23 cellular contexts compared by ENCODE assay signal in genomic region chr15:79365765-79366164, GRCh38.
"Had no signal": no experiment of that assay in that cellular context is flagged by ENCODE, and none has a peak within 500 bp of the region (broad histone marks: within the 10 kb centered on the region; RNA-seq: fewer than 3 reads in every experiment).

No MANE protein-coding gene starts in this region.

- H3K4me3 Mint-ChIP-seq: activated CD8-positive, alpha-beta T cell treated with anti-CD3 and anti-CD28 coated beads, Interleukin-2, amount 10 ng/mL, durations not matched to agents 7 days and 5 days; activated naive CD4-positive, alpha-beta T cell treated with anti-CD3 and anti-CD28 coated beads, Interleukin-2, amount 50 U/mL, for 24 hours; nephron progenitor cell; stimulated activated effector memory CD8-positive, alpha-beta T cell treated with anti-CD3 and anti-CD28 coated beads, Interleukin-12 subunit alpha, Interleukin-12 subunit beta, amount 100 ng/mL, for 72 hours; stimulated activated naive CD8-positive, alpha-beta T cell treated with anti-CD3 and anti-CD28 coated beads, Interleukin-15, amount 100 ng/mL, for 72 hours; T-helper 2 cell treated with Interferon-gamma antibody and Interleukin-4, amounts not matched to agents 5 μg/mL and 100 μg/mL, for 36 hours had no signal

- H3K9ac ChIP-seq: parathyroid adenoma had no signal

- H3K27ac Mint-ChIP-seq: activated CD8-positive, alpha-beta T cell treated with anti-CD3 and anti-CD28 coated beads, Interleukin-2, amount 10 ng/mL, durations not matched to agents 7 days and 5 days; activated naive CD4-positive, alpha-beta T cell treated with anti-CD3 and anti-CD28 coated beads, Interleukin-2, amount 50 U/mL, for 24 hours; nephron progenitor cell; stimulated activated effector memory CD8-positive, alpha-beta T cell treated with anti-CD3 and anti-CD28 coated beads, Interleukin-12 subunit alpha, Interleukin-12 subunit beta, amount 100 ng/mL, for 72 hours; T-helper 2 cell treated with Interferon-gamma antibody and Interleukin-4, amounts not matched to agents 5 μg/mL and 100 μg/mL, for 36 hours had no signal

- H3K9me3 ChIP-seq: body of pancreas, mucosa of descending colon, right lobe of liver, tibial artery had no signal

- H3K27me3 ChIP-seq: body of pancreas, right lobe of liver, tibial artery had no signal

- H3K36me3 Mint-ChIP-seq: stimulated activated effector memory CD8-positive, alpha-beta T cell treated with anti-CD3 and anti-CD28 coated beads, Interleukin-12 subunit alpha, Interleukin-12 subunit beta, amount 100 ng/mL, for 72 hours had no signal

- H3K27ac ChIP-seq: body of pancreas, parathyroid adenoma, right lobe of liver, skin epidermis, tibial artery, WERI-Rb-1 had no signal

- H3K4me1 Mint-ChIP-seq: activated naive CD4-positive, alpha-beta T cell treated with anti-CD3 and anti-CD28 coated beads, Interleukin-2, amount 50 U/mL, for 24 hours; stimulated activated effector memory CD8-positive, alpha-beta T cell treated with anti-CD3 and anti-CD28 coated beads, Interleukin-12 subunit alpha, Interleukin-12 subunit beta, amount 100 ng/mL, for 72 hours; stimulated activated naive CD8-positive, alpha-beta T cell treated with anti-CD3 and anti-CD28 coated beads, Interleukin-15, amount 100 ng/mL, for 72 hours had no signal

- H3K9me3 Mint-ChIP-seq: activated naive CD4-positive, alpha-beta T cell treated with anti-CD3 and anti-CD28 coated beads, Interleukin-2, amount 50 U/mL, for 24 hours; stimulated activated effector memory CD8-positive, alpha-beta T cell treated with anti-CD3 and anti-CD28 coated beads, Interleukin-12 subunit alpha, Interleukin-12 subunit beta, amount 100 ng/mL, for 72 hours; stimulated activated naive CD8-positive, alpha-beta T cell treated with anti-CD3 and anti-CD28 coated beads, Interleukin-15, amount 100 ng/mL, for 72 hours; T-helper 2 cell treated with Interferon-gamma antibody and Interleukin-4, amounts not matched to agents 5 μg/mL and 100 μg/mL, for 36 hours had no signal

- H3K27me3 Mint-ChIP-seq: activated naive CD4-positive, alpha-beta T cell treated with anti-CD3 and anti-CD28 coated beads, Interleukin-2, amount 50 U/mL, for 24 hours; stimulated activated naive CD8-positive, alpha-beta T cell treated with anti-CD3 and anti-CD28 coated beads, Interleukin-15, amount 100 ng/mL, for 72 hours had no signal

- H3K4me1 ChIP-seq: body of pancreas, parathyroid adenoma, right lobe of liver, tibial artery had no signal

- H3K4me3 ChIP-seq: body of pancreas, mucosa of descending colon, right lobe of liver, skin epidermis, tibial artery had no signal

- DNase-seq: activated CD4-positive, alpha-beta T cell treated with anti-CD3 and anti-CD28 coated beads, Interleukin-2, amount 50 U/mL, for 1 hour; activated CD4-positive, CD25-positive, alpha-beta regulatory T cell treated with anti-CD3 and anti-CD28 coated beads, Interleukin-2, amount 50 U/mL, for 72 hours; activated CD8-positive, alpha-beta T cell treated with anti-CD3 and anti-CD28 coated beads, Interleukin-2, amount 10 ng/mL, durations not matched to agents 7 days and 5 days; activated gamma-delta T cell treated with Interleukin-2 at 50 U/mL for 16 hours; activated T-cell treated with anti-CD3 and anti-CD28 coated beads, Interleukin-2, amount 50 U/mL, for 1 hour; anterior cingulate cortex; body of pancreas; erythroblast; foreskin melanocyte; hippocampal formation; mucosa of descending colon; nephron progenitor cell; nucleus accumbens; right lobe of liver; stimulated activated CD4-positive, alpha-beta T cell treated with anti-CD3 and anti-CD28 coated beads, Interleukin-2, amount 100 ng/mL, for 24 hours; stimulated activated naive CD8-positive, alpha-beta T cell treated with anti-CD3 and anti-CD28 coated beads, Interleukin-15, amount 100 ng/mL, for 72 hours; tibial artery; WERI-Rb-1 had no signal

- H3K36me3 ChIP-seq: right lobe of liver, tibial artery, WERI-Rb-1 had no signal
